Comparison of ENCODE assay signal across 34 cellular contexts in genomic region chr21:39367783-39368182, GRCh38.
"Had no signal": no experiment of that assay in that cellular context is flagged by ENCODE, and none has a peak within 500 bp of the region (broad histone marks: within the 10 kb centered on the region; RNA-seq: fewer than 3 reads in every experiment).

No MANE protein-coding gene starts in this region.

- FAIRE-seq: astrocyte, bronchial epithelial cell had no signal

- H3K9me3 ChIP-seq: adrenal gland, ascending aorta, body of pancreas, breast epithelium had no signal

- DNase-seq: activated effector memory CD4-positive, alpha-beta T cell treated with anti-CD3 and anti-CD28 coated beads, Interleukin-2, amount 50 U/mL, for 16 hours; activated effector memory CD4-positive, alpha-beta T cell treated with Interleukin-2 at 50 U/mL for 16 hours; activated gamma-delta T cell; activated gamma-delta T cell treated with Interleukin-2 at 50 U/mL for 16 hours; activated naive CD4-positive, alpha-beta T cell; activated naive CD4-positive, alpha-beta T cell treated with anti-CD3 and anti-CD28 coated beads for 36 hours; activated naive CD4-positive, alpha-beta T cell treated with anti-CD3 and anti-CD28 coated beads, Interleukin-2, amount 10 ng/mL, durations not matched to agents 7 days and 5 days; activated naive CD4-positive, alpha-beta T cell treated with anti-CD3 and anti-CD28 coated beads, Interleukin-2, amount 50 U/mL, for 16 hours; activated naive CD4-positive, alpha-beta T cell treated with Interleukin-2 at 50 U/mL for 16 hours; activated naive CD8-positive, alpha-beta T cell treated with anti-CD3 and anti-CD28 coated beads for 36 hours; activated naive CD8-positive, alpha-beta T cell treated with anti-CD3 and anti-CD28 coated beads, Interleukin-2, amount 10 ng/mL, durations not matched to agents 7 days and 5 days; activated naive CD8-positive, alpha-beta T cell treated with anti-CD3 and anti-CD28 coated beads, Interleukin-2, amount 50 U/mL, for 24 hours; activated T-cell treated with anti-CD3 and anti-CD28 coated beads, Interleukin-2, amount 50 U/mL, for 1 hour; activated T-cell treated with anti-CD3 and anti-CD28 coated beads, Interleukin-2, amount 50 U/mL, for 24 hours; activated T-cell treated with anti-CD3 and anti-CD28 coated beads, Interleukin-2, amount 50 U/mL, for 4 hours; activated T-cell treated with anti-CD3 and anti-CD28 coated beads, Interleukin-2, amount 50 U/mL, for 48 hours; activated T-cell treated with anti-CD3 and anti-CD28 coated beads, Interleukin-2, amount 50 U/mL, for 72 hours; amniotic stem cell; amygdala; anterior cingulate cortex; aorta; body of pancreas; brain microvascular endothelial cell; caudate nucleus; central memory CD4-positive, alpha-beta T cell; cerebellar nuclear complex had no signal

- ATAC-seq: activated naive CD4-positive, alpha-beta T cell treated with anti-CD3 and anti-CD28 coated beads, Interleukin-2, amount 50 U/mL, for 72 hours; activated naive CD8-positive, alpha-beta T cell treated with anti-CD3 and anti-CD28 coated beads, Interleukin-2, amount 50 U/mL, for 24 hours; activated T-cell treated with anti-CD3 and anti-CD28 coated beads, Interleukin-2, amount 50 U/mL, for 4 hours; activated T-cell treated with anti-CD3 and anti-CD28 coated beads, Interleukin-2, amount 50 U/mL, for 72 hours; activated T-helper 17 cell treated with anti-CD3 and anti-CD28 coated beads, Interleukin-2, amount 50 U/mL, for 72 hours; body of pancreas had no signal

- H3K4me3 ChIP-seq: adrenal gland, ascending aorta, body of pancreas, breast epithelium, cardiac muscle cell had no signal

- H3K36me3 ChIP-seq: adrenal gland, ascending aorta, brain microvascular endothelial cell, breast epithelium, cardiac muscle cell had no signal

- H3K4me1 ChIP-seq: adrenal gland, breast epithelium had no signal

- H3K27ac ChIP-seq: adrenal gland, ascending aorta, body of pancreas, brain microvascular endothelial cell, breast epithelium, cardiac muscle cell had no signal

- H3K27me3 ChIP-seq: adrenal gland, ascending aorta, body of pancreas, brain microvascular endothelial cell, breast epithelium, cardiac muscle cell had no signal
